ENCODE assay signal across 1 cellular context in the genomic region with DNA sequence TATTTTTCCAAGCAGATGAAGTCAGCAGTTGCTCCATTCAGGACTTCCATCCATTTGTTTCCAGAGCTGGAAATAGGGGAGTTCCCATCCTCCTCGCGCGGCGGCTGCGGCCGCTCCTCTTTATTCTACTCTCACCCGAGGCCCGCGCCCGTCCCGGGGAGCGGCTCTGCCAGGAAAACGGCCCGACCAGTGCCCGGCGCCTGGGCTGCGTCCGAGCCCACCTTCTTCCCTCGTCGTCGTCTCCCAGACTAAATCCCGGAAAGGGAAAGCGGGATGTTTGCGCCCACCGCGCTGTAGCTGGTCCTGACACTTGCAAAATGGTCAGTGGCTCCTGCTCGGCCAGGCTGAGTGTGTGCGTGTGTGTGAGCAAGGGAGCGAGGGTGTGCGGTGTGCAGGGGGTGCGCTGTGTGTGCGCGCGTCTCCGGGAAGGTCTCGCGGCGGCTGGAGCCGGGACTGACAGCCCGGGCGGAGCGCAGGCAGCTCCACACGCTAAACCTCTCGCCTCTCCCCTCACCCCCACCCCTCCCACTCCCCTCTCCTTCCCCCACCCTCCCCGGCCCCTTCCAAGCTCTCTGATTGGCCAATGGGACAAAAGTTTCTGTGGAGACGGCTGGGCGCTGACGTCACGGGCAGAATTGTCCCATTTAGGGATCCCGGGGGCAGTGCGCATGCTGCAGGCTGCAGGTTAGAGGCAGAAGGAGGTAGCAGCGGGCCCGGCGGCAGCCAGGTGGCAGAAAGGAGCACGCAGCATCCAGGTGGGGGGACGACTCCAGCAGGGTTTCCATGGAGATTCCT.
TF ChIP-seq lines count a peak whose summit lies in the region.

A gene with protein sequence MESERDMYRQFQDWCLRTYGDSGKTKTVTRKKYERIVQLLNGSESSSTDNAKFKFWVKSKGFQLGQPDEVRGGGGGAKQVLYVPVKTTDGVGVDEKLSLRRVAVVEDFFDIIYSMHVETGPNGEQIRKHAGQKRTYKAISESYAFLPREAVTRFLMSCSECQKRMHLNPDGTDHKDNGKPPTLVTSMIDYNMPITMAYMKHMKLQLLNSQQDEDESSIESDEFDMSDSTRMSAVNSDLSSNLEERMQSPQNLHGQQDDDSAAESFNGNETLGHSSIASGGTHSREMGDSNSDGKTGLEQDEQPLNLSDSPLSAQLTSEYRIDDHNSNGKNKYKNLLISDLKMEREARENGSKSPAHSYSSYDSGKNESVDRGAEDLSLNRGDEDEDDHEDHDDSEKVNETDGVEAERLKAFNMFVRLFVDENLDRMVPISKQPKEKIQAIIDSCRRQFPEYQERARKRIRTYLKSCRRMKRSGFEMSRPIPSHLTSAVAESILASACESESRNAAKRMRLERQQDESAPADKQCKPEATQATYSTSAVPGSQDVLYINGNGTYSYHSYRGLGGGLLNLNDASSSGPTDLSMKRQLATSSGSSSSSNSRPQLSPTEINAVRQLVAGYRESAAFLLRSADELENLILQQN (minus strand): TSS at position 491 of the 795 bp plus-strand sequence. CDS start 1,660 bp downstream, outside the sequence.

TF ChIP-seq in H1, 55 proteins besides CTCF, POLR2A, EP300 and RAD21 (continued from another document):
- TF ChIP-seq, protein P1, sequence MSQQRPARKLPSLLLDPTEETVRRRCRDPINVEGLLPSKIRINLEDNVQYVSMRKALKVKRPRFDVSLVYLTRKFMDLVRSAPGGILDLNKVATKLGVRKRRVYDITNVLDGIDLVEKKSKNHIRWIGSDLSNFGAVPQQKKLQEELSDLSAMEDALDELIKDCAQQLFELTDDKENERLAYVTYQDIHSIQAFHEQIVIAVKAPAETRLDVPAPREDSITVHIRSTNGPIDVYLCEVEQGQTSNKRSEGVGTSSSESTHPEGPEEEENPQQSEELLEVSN (IDR thresholded peaks at IDR 0.05) = peak; percentile 44; the same call in 1 of the 2 replicates
- TF ChIP-seq TBP (IDR thresholded peaks at IDR 0.05; ENCODE audit: low read depth, low read length) (no peak; the same call in 1 of the 2 replicates), RBBP5 (IDR thresholded peaks at IDR 0.05; ENCODE audit: borderline replicate concordance, low read depth, low read length) (peak; percentile 79; the same call in 1 of the 2 replicates), RXRA (IDR thresholded peaks at IDR 0.05; ENCODE audit: insufficient read depth, low read depth, low read length) (no peak), SUZ12 (IDR thresholded peaks at IDR 0.05; ENCODE audit: low read length) (peak; percentile 55), TAF1 (IDR thresholded peaks at IDR 0.05; ENCODE audit: low read depth, low read length) (0 out of 2 replicates have a peak, but pooled peaks have one; percentile 41), CTBP2 (IDR thresholded peaks at IDR 0.05; ENCODE audit: borderline replicate concordance, insufficient read depth, insufficient read length, low read length) (peak; percentile 31), HDAC2 (IDR thresholded peaks at IDR 0.05; ENCODE audit: borderline replicate concordance in 1 of 2, low read depth in 2 of 2, low read length in 2 of 2) (no peak), CHD2 (IDR thresholded peaks at IDR 0.05; ENCODE audit: low read length) (peak; percentile 40; the same call in 1 of the 2 replicates), TCF12 (IDR thresholded peaks at IDR 0.05; ENCODE audit: low read depth, low read length) (peak; percentile 95), POU5F1 (IDR thresholded peaks at IDR 0.05; ENCODE audit: low read depth, low read length) (no peak), RFX5 (IDR thresholded peaks at IDR 0.05; ENCODE audit: borderline replicate concordance, low read depth, low read length) (no peak), NRF1 (IDR thresholded peaks at IDR 0.05; ENCODE audit: low read depth, low read length) (0 out of 2 replicates have a peak, but pooled peaks have one; percentile 21), RNF2 (IDR thresholded peaks at IDR 0.05; ENCODE audit: borderline replicate concordance, low read depth, low read length, missing control alignments, poor library complexity, severe bottlenecking) (peak; percentile 15), PHF8 (conservative IDR thresholded peaks at IDR 0.05; ENCODE audit: low read depth, low read length) (0 out of 2 replicates have a peak, but pooled peaks have one; percentile 13), CBX8 (IDR thresholded peaks at IDR 0.05; ENCODE audit: borderline replicate concordance, low read depth, low read length) (no peak), KDM4A (IDR thresholded peaks at IDR 0.05; ENCODE audit: low read depth, low read length, severe bottlenecking) (peak; percentile 96), CBX5 (IDR thresholded peaks at IDR 0.05; ENCODE audit: low read depth, low read length) (no peak), CREB1 (IDR thresholded peaks at IDR 0.05) (peak; percentile 86), SIX5 (IDR thresholded peaks at IDR 0.05; ENCODE audit: low read depth, low read length) (no peak), SRF (IDR thresholded peaks at IDR 0.05; ENCODE audit: low read depth, low read length) (0 out of 2 replicates have a peak, but pooled peaks have one; percentile 6), ASH2L (IDR thresholded peaks at IDR 0.05; ENCODE audit: low read length) (peak; percentile 92)
- TF ChIP-seq, protein P2, sequence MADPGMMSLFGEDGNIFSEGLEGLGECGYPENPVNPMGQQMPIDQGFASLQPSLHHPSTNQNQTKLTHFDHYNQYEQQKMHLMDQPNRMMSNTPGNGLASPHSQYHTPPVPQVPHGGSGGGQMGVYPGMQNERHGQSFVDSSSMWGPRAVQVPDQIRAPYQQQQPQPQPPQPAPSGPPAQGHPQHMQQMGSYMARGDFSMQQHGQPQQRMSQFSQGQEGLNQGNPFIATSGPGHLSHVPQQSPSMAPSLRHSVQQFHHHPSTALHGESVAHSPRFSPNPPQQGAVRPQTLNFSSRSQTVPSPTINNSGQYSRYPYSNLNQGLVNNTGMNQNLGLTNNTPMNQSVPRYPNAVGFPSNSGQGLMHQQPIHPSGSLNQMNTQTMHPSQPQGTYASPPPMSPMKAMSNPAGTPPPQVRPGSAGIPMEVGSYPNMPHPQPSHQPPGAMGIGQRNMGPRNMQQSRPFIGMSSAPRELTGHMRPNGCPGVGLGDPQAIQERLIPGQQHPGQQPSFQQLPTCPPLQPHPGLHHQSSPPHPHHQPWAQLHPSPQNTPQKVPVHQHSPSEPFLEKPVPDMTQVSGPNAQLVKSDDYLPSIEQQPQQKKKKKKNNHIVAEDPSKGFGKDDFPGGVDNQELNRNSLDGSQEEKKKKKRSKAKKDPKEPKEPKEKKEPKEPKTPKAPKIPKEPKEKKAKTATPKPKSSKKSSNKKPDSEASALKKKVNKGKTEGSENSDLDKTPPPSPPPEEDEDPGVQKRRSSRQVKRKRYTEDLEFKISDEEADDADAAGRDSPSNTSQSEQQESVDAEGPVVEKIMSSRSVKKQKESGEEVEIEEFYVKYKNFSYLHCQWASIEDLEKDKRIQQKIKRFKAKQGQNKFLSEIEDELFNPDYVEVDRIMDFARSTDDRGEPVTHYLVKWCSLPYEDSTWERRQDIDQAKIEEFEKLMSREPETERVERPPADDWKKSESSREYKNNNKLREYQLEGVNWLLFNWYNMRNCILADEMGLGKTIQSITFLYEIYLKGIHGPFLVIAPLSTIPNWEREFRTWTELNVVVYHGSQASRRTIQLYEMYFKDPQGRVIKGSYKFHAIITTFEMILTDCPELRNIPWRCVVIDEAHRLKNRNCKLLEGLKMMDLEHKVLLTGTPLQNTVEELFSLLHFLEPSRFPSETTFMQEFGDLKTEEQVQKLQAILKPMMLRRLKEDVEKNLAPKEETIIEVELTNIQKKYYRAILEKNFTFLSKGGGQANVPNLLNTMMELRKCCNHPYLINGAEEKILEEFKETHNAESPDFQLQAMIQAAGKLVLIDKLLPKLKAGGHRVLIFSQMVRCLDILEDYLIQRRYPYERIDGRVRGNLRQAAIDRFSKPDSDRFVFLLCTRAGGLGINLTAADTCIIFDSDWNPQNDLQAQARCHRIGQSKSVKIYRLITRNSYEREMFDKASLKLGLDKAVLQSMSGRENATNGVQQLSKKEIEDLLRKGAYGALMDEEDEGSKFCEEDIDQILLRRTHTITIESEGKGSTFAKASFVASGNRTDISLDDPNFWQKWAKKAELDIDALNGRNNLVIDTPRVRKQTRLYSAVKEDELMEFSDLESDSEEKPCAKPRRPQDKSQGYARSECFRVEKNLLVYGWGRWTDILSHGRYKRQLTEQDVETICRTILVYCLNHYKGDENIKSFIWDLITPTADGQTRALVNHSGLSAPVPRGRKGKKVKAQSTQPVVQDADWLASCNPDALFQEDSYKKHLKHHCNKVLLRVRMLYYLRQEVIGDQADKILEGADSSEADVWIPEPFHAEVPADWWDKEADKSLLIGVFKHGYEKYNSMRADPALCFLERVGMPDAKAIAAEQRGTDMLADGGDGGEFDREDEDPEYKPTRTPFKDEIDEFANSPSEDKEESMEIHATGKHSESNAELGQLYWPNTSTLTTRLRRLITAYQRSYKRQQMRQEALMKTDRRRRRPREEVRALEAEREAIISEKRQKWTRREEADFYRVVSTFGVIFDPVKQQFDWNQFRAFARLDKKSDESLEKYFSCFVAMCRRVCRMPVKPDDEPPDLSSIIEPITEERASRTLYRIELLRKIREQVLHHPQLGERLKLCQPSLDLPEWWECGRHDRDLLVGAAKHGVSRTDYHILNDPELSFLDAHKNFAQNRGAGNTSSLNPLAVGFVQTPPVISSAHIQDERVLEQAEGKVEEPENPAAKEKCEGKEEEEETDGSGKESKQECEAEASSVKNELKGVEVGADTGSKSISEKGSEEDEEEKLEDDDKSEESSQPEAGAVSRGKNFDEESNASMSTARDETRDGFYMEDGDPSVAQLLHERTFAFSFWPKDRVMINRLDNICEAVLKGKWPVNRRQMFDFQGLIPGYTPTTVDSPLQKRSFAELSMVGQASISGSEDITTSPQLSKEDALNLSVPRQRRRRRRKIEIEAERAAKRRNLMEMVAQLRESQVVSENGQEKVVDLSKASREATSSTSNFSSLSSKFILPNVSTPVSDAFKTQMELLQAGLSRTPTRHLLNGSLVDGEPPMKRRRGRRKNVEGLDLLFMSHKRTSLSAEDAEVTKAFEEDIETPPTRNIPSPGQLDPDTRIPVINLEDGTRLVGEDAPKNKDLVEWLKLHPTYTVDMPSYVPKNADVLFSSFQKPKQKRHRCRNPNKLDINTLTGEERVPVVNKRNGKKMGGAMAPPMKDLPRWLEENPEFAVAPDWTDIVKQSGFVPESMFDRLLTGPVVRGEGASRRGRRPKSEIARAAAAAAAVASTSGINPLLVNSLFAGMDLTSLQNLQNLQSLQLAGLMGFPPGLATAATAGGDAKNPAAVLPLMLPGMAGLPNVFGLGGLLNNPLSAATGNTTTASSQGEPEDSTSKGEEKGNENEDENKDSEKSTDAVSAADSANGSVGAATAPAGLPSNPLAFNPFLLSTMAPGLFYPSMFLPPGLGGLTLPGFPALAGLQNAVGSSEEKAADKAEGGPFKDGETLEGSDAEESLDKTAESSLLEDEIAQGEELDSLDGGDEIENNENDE (IDR thresholded peaks at IDR 0.05; ENCODE audit: insufficient replicate concordance, low read length) = no peak
- TF ChIP-seq, protein P3, sequence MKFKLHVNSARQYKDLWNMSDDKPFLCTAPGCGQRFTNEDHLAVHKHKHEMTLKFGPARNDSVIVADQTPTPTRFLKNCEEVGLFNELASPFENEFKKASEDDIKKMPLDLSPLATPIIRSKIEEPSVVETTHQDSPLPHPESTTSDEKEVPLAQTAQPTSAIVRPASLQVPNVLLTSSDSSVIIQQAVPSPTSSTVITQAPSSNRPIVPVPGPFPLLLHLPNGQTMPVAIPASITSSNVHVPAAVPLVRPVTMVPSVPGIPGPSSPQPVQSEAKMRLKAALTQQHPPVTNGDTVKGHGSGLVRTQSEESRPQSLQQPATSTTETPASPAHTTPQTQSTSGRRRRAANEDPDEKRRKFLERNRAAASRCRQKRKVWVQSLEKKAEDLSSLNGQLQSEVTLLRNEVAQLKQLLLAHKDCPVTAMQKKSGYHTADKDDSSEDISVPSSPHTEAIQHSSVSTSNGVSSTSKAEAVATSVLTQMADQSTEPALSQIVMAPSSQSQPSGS (IDR thresholded peaks at IDR 0.05; ENCODE audit: low read length) = no peak
- TF ChIP-seq, protein P4, sequence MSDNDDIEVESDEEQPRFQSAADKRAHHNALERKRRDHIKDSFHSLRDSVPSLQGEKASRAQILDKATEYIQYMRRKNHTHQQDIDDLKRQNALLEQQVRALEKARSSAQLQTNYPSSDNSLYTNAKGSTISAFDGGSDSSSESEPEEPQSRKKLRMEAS (IDR thresholded peaks at IDR 0.05) = peak; percentile 87
